27 cellular contexts compared by ENCODE assay signal in the genomic region with DNA sequence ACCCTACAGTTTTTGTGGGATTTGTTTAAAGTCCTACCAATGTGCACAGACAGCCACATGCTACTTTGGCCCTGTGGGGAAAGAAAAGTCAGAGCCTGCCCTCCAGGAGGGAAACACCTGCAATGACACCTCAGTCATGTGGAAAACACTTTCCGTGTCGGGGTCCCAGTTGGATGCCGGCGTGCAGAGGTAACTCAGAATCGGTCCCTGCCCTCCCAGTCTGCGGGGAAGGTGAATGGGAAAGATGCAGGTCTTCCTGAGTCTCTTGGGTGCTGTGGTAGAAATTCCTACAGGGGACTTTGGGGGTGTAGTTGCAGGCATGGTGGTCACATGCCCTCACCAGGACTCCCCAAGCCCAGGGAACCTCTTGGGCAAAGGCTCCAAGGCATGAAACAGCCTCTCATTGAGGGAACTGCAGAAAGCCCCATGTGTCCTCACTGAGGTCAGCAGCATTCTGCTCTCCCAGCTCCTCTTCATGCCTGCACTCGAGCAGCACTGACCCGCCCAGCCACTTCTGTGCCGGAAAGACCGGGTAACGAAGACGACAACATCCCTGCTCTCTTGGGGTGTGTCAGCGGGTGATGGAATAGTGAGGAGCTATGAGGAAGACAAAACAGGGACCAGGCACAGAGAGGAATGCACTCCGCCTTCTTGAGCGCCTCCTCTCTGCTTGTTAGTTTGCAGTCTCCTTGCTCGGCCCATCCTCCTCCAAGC. TPM values are rescaled to one million over a fixed set of nuclear protein-coding genes. Genes with fewer than 3 reads are reported as not detected.
"Had no signal": no experiment of that assay in that cellular context is flagged by ENCODE, and none has a peak within 500 bp of the region (broad histone marks: within the 10 kb centered on the region; RNA-seq: fewer than 3 reads in every experiment).

No MANE protein-coding gene starts in this region.

- H3K27me3 Mint-ChIP-seq: activated CD8-positive, alpha-beta T cell treated with anti-CD3 and anti-CD28 coated beads for 36 hours; activated naive CD8-positive, alpha-beta T cell treated with anti-CD3 and anti-CD28 coated beads, Interleukin-2, amount 10 ng/mL, durations not matched to agents 7 days and 5 days; activated T-helper 17 cell treated with anti-CD3 and anti-CD28 coated beads, Interleukin-2, amount 50 U/mL, for 72 hours had no signal

- ATAC-seq: activated CD4-positive, CD25-positive, alpha-beta regulatory T cell treated with anti-CD3 and anti-CD28 coated beads, Interleukin-2, amount 50 U/mL, for 24 hours; activated CD8-positive, alpha-beta T cell treated with anti-CD3 and anti-CD28 coated beads for 36 hours; activated T-helper 17 cell treated with anti-CD3 and anti-CD28 coated beads, Interleukin-2, amount 50 U/mL, for 72 hours; PC-3 had no signal

- H3K4me3 Mint-ChIP-seq: activated CD8-positive, alpha-beta T cell treated with anti-CD3 and anti-CD28 coated beads for 36 hours; activated naive CD4-positive, alpha-beta T cell treated with anti-CD3 and anti-CD28 coated beads, Interleukin-2, amount 10 ng/mL, durations not matched to agents 7 days and 5 days; activated naive CD8-positive, alpha-beta T cell treated with anti-CD3 and anti-CD28 coated beads, Interleukin-2, amount 10 ng/mL, durations not matched to agents 7 days and 5 days; activated T-helper 17 cell treated with anti-CD3 and anti-CD28 coated beads, Interleukin-2, amount 50 U/mL, for 72 hours; T-helper 1 cell treated with Interleukin-12 subunit alpha and Interleukin-12 subunit beta and Interleukin-4 antibody, amounts not matched to agents 30 μg/mL and 1 μg/mL, for 36 hours had no signal

- H3K9me3 ChIP-seq: adrenal gland, breast epithelium had no signal

- H3K36me3 ChIP-seq: adrenal gland, breast epithelium had no signal

- H3K27ac Mint-ChIP-seq: activated CD8-positive, alpha-beta T cell treated with anti-CD3 and anti-CD28 coated beads for 36 hours; activated naive CD4-positive, alpha-beta T cell treated with anti-CD3 and anti-CD28 coated beads, Interleukin-2, amount 10 ng/mL, durations not matched to agents 7 days and 5 days; activated naive CD8-positive, alpha-beta T cell treated with anti-CD3 and anti-CD28 coated beads, Interleukin-2, amount 10 ng/mL, durations not matched to agents 7 days and 5 days; activated T-helper 17 cell treated with anti-CD3 and anti-CD28 coated beads, Interleukin-2, amount 50 U/mL, for 72 hours; T-helper 1 cell treated with Interleukin-12 subunit alpha and Interleukin-12 subunit beta and Interleukin-4 antibody, amounts not matched to agents 30 μg/mL and 1 μg/mL, for 36 hours had no signal

- H3K4me3 ChIP-seq: adrenal gland, breast epithelium had no signal

- H3K27ac ChIP-seq: adrenal gland, breast epithelium, KMS-11 had no signal

- H3K27me3 ChIP-seq: adrenal gland, breast epithelium had no signal

- DNase-seq: activated CD4-positive, alpha-beta T cell treated with anti-CD3 and anti-CD28 coated beads for 4 hours; activated CD8-positive, alpha-beta T cell treated with anti-CD3 and anti-CD28 coated beads for 36 hours; activated gamma-delta T cell; activated naive CD4-positive, alpha-beta T cell treated with anti-CD3 and anti-CD28 coated beads, Interleukin-2, amount 10 ng/mL, durations not matched to agents 7 days and 5 days; activated naive CD8-positive, alpha-beta T cell treated with anti-CD3 and anti-CD28 coated beads, Interleukin-2, amount 10 ng/mL, durations not matched to agents 7 days and 5 days; activated T-cell treated with anti-CD3 and anti-CD28 coated beads for 4 hours; activated T-cell treated with anti-CD3 and anti-CD28 coated beads, Interleukin-2, amount 50 U/mL, for 48 hours; adrenal gland; aorta; central memory CD4-positive, alpha-beta T cell; NCI-H1092 treated with DMSO at 0.1 percent for 48 hours; NCI-H1417 treated with DMSO at 0.1 percent for 48 hours; NCI-H1694; NCI-H2029; NCI-H2107; NCI-H2171 treated with DMSO at 0.1 percent for 48 hours; NCI-H345; NCI-H510A; NCI-H69; PC-3; SHP77 treated with DMSO at 0.1 percent for 48 hours had no signal

- H3K9me3 Mint-ChIP-seq: activated CD8-positive, alpha-beta T cell treated with anti-CD3 and anti-CD28 coated beads for 36 hours; activated naive CD4-positive, alpha-beta T cell treated with anti-CD3 and anti-CD28 coated beads, Interleukin-2, amount 10 ng/mL, durations not matched to agents 7 days and 5 days; activated naive CD8-positive, alpha-beta T cell treated with anti-CD3 and anti-CD28 coated beads, Interleukin-2, amount 10 ng/mL, durations not matched to agents 7 days and 5 days; activated T-helper 17 cell treated with anti-CD3 and anti-CD28 coated beads, Interleukin-2, amount 50 U/mL, for 72 hours; T-helper 1 cell treated with Interleukin-12 subunit alpha and Interleukin-12 subunit beta and Interleukin-4 antibody, amounts not matched to agents 30 μg/mL and 1 μg/mL, for 36 hours had no signal

- H3K4me1 ChIP-seq: breast epithelium had no signal

RNA-seq across cellular contexts. Expression of a gene that starts 4.8 kb away (rescaled TPM):
- total RNA-seq: adrenal gland, aorta, breast epithelium, MCF 10A had no signal
